ENCODE assay signal across 1 cellular context in the genomic region with DNA sequence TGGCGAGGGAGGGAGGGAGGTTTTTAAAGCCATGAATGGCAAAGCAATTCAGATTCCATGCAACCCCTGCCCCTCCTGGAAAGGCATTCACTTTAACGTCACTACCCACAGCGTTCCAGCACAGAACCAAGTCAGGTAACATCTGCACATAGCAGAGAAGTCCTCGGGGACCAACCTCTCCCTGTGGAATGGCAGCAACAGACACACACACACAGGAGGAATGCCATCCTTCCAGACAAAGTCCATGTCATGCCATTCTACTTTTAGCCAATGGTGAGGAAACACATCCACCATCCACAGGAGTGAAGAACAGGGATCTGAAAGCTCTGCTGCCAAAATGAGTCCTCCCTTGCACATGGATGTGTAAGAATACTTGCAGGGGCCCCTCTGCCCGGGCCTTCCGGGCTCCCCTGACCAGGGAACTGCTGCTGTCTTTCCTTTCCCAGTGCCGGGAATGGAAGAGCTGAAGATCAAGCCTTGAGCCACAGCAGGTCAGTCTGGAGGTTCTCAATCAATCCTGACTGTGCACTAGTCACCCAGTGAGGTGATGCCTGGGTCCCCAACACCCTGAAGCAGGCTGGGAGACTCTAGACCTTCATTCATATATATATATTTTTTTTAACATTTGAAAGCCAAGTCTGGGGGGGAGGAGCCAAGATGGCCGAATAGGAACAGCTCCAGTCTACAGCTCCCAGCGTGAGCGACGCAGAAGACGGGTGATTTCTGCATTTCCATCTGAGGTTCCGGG.
TF ChIP-seq lines count a peak whose summit lies in the region.

No MANE protein-coding gene starts in this region.

TF ChIP-seq in HCT116, 20 proteins besides CTCF, POLR2A, EP300 and RAD21 (continued from another document):
- no peak for TF ChIP-seq POLR2AphosphoS5 (IDR thresholded peaks at IDR 0.05; ENCODE audit: low read depth, low read length)
- TF ChIP-seq SIN3A (IDR thresholded peaks at IDR 0.05; ENCODE audit: low read depth) = no peak
- TF ChIP-seq YY1 (IDR thresholded peaks at IDR 0.05; ENCODE audit: extremely low read depth, insufficient replicate concordance, low read depth, low read length) = no peak
- TF ChIP-seq CBX3 (IDR thresholded peaks at IDR 0.05; ENCODE audit: low read depth) = no peak
